8 cellular contexts compared by ENCODE assay signal in genomic region chr17:21286066-21286770, GRCh38. TPM values are rescaled to one million over a fixed set of nuclear protein-coding genes. Genes with fewer than 3 reads are reported as not detected.
A peak's percentile ranks its signal among the peaks of the same experiment; 100 is the strongest.
DNase-seq lines count a peak whose midpoint lies in the region; ATAC-seq, FAIRE-seq and TF ChIP-seq lines count a peak whose summit lies in the region.

No MANE protein-coding gene starts in this region.

- no peaks in the 10 kb centered on the region for H3K9me2 ChIP-seq in OCI-LY1 (ENCODE audit: low read depth, low read length)

- H3K4me1 ChIP-seq in BLaER1, result peaks cover 68% of the 10 kb centered on the region
- peaks cover 58% of the 10 kb centered on the region for H3K4me1 ChIP-seq in OCI-LY1 (ENCODE audit: insufficient read depth, low read length, severe bottlenecking)
- peaks cover 31% of the 10 kb centered on the region for H3K4me1 ChIP-seq in GM12878 (ENCODE audit: control insufficient read depth, insufficient read depth, low read length)
- H3K4me1 ChIP-seq in iPS-20b (ENCODE audit: insufficient read depth, low read length), result peaks cover 5% of the 10 kb centered on the region; the same call in 1 of the 2 replicates

- H3K79me2 ChIP-seq in OCI-LY1 (ENCODE audit: insufficient read depth, low read length) (peaks cover 25% of the 10 kb centered on the region), GM12878 (ENCODE audit: control insufficient read depth, insufficient read depth, low read length) (peaks cover 54% of the 10 kb centered on the region)

- 6% methylated on average over 16 of the region's 16 CpGs for WGBS in GM12878 (ENCODE audit: insufficient coverage, insufficient replicate concordance, low lambda C conversion rate, missing lambda C conversion rate)

- H4K20me1 ChIP-seq in BLaER1 (peaks cover 75% of the 10 kb centered on the region), OCI-LY1 (ENCODE audit: insufficient read depth, low read length) (no peaks in the 10 kb centered on the region), GM12878 (ENCODE audit: control insufficient read depth, insufficient read depth) (no peaks in the 10 kb centered on the region)

- H3K9ac ChIP-seq in BLaER1, result peak overlapping the region; percentile 88
- peak overlapping the region; percentile 86 for H3K9ac ChIP-seq in OCI-LY1 (ENCODE audit: low read length)
- peak overlapping the region; percentile 69 for H3K9ac ChIP-seq in GM12878 (ENCODE audit: control insufficient read depth, insufficient read depth, low read length)
- no peak overlapping the region for H3K9ac ChIP-seq in iPS-20b (ENCODE audit: low read depth, low read length)

- peak overlapping the region; percentile 100 for H3K4me2 ChIP-seq in BLaER1
- peak overlapping the region; percentile 95 for H3K4me2 ChIP-seq in OCI-LY1 (ENCODE audit: low read length)
- H3K4me2 ChIP-seq in GM12878 (ENCODE audit: control insufficient read depth, insufficient read depth), result peak overlapping the region; percentile 88

- TF ChIP-seq EP300 in GM12878 (IDR thresholded peaks at IDR 0.05; ENCODE audit: borderline replicate concordance in 1 of 2, control insufficient read depth in 1 of 2, low read depth in 2 of 2, low read length in 2 of 2), result no peak

- FAIRE-seq in GM12878 (lab: Jason Lieb, UNC), result no peak

- H3F3A ChIP-seq in OCI-LY1 (ENCODE audit: insufficient read depth, low read length), result 0 out of 2 replicates have a peak, but pooled peaks cover 4% of the 10 kb centered on the region

- intact Hi-C loops in GM12878 (cut with micrococcal nuclease; ENCODE audit: unreplicated experiment), result loop anchor here (5.0 kb wide), 3 partner anchors 74 to 244 kb away; partner anchors contain the start of genes DHRS7B, TMEM11 and USP22

- H2AFZ ChIP-seq in OCI-LY1 (ENCODE audit: low read length), result no peak overlapping the region
- no peak overlapping the region for H2AFZ ChIP-seq in GM12878 (ENCODE audit: control insufficient read depth, low read depth, low read length)

- H3K36me3 ChIP-seq in BLaER1 (peaks cover 4% of the 10 kb centered on the region), OCI-LY1 (ENCODE audit: insufficient read depth, low read length) (no peaks in the 10 kb centered on the region; the same call in 1 of the 2 replicates), GM12878 (ENCODE audit: control insufficient read depth in 2 of 2, insufficient read depth in 2 of 2, low read length in 1 of 2) (no peaks in the 10 kb centered on the region; a peak in 1 of 4 replicates), iPS-20b (ENCODE audit: insufficient read depth, low read depth, low read length) (no peaks in the 10 kb centered on the region)

- H3K4me3 ChIP-seq in BLaER1 (peak overlapping the region; percentile 95), OCI-LY1 (ENCODE audit: low read depth, low read length, poor library complexity, severe bottlenecking) (peak overlapping the region; percentile 93), GM12878 (peak overlapping the region; percentile 94), iPS-20b (ENCODE audit: low read length) (peak overlapping the region; percentile 86), skeletal muscle cell (ENCODE audit: low read depth, low read length) (peak overlapping the region; percentile 92)

- CTCF ChIA-PET in GM12878 (lab: Yijun Ruan, JAX), result interaction anchor here (0.7 to 5.7 kb wide), 11 partner anchors 10 to 561 kb away, joined by 3 to 38 read pairs (median 6); partner anchors contain the start of gene DHRS7B

- TF ChIP-seq CTCF in OCI-LY1 (IDR thresholded peaks at IDR 0.05; ENCODE audit: low read length) (no peak), GM12878 (IDR thresholded peaks at IDR 0.05 in 2 of 3, conservative IDR thresholded peaks at IDR 0.05 in 1 of 3; ENCODE audit: control insufficient read depth in 2 of 3, extremely low read depth in 1 of 3, insufficient read depth in 1 of 3, low read depth in 3 of 3, low read length in 3 of 3) (no peak)

- no peak for TF ChIP-seq RAD21 in GM12878 (IDR thresholded peaks at IDR 0.05; ENCODE audit: insufficient read depth, low read depth, low read length)

- RAD21 ChIA-PET in GM12878 (lab: Charles Lee; ENCODE audit: unreplicated experiment), result interaction anchor here (0.6 to 3.7 kb wide), 8 partner anchors 10 to 243 kb away, joined by 3 to 15 read pairs (median 5); partner anchors contain the start of genes DHRS7B and USP22

- TF ChIP-seq POLR2A in GM12878 (IDR thresholded peaks at IDR 0.05; ENCODE audit: low read depth, low read length), result no peak

- POLR2A ChIA-PET in GM12878 (lab: Charles Lee), result interaction anchor here (0.8 to 2.2 kb wide), 3 partner anchors 154 to 243 kb away, joined by 3 to 11 read pairs (median 3); partner anchors contain the start of genes DHRS7B and USP22

- DNase-seq in HK-2 (ENCODE audit: unreplicated experiment) (peak; percentile 90), GM12878 (ENCODE audit: low read depth, low spot score) (no peak), skeletal muscle cell (ENCODE audit: low read depth) (peak; percentile 99), NCI-H1930 (lab: John Stamatoyannopoulos, UW) (no peak), G401 (ENCODE audit: low spot score) (no peak)

- BruUV-seq in GM12878 (replicated peaks; lab: Mats Ljungman, UMichigan), result TSS peak; percentile 72

- in situ Hi-C loops in GM12878 (cut with MboI) (no loop called here), G401 (cut with HindIII; ENCODE audit: low sequenced_read_pairs) (no loop called here)

- H3K27me3 ChIP-seq in BLaER1 (peaks cover 18% of the 10 kb centered on the region), OCI-LY1 (ENCODE audit: insufficient read depth, low read length) (no peaks in the 10 kb centered on the region), GM12878 (replicated peaks in 1 of 2; ENCODE audit: control insufficient read depth in 2 of 2, insufficient read depth in 2 of 2, low read length in 1 of 2) (0 out of 4 replicates have a peak, but pooled peaks cover 0 to 3% of the 10 kb centered on the region in 2 experiments), iPS-20b (ENCODE audit: insufficient read depth, low read length) (peaks cover 37% of the 10 kb centered on the region)

- H3K9me3 ChIP-seq in BLaER1 (no peaks in the 10 kb centered on the region), OCI-LY1 (ENCODE audit: low read length) (no peaks in the 10 kb centered on the region), GM12878 (replicated peaks; ENCODE audit: control insufficient read depth, insufficient read depth, low read length) (no peaks in the 10 kb centered on the region), iPS-20b (ENCODE audit: insufficient read depth, low read depth, low read length) (no peaks in the 10 kb centered on the region)

- no peak for ATAC-seq in GM12878

- H3K27ac ChIP-seq in BLaER1, result peak overlapping the region; percentile 97
- H3K27ac ChIP-seq in OCI-LY1 (ENCODE audit: low read depth, low read length, poor library complexity, severe bottlenecking), result peak overlapping the region; percentile 97
- H3K27ac ChIP-seq in GM12878 (ENCODE audit: control insufficient read depth, insufficient read depth), result peak overlapping the region; percentile 68
- no peak overlapping the region for H3K27ac ChIP-seq in iPS-20b (ENCODE audit: low read length)

- SMC1A ChIA-PET in GM12878 (lab: Charles Lee; ENCODE audit: uncharacterized antibody, unreplicated experiment), result interaction anchor here (0.8 to 3.2 kb wide), 8 partner anchors 9 to 251 kb away, joined by 3 to 13 read pairs (median 4); no protein-coding TSS in a partner anchor

TF ChIP-seq in GM12878, 131 proteins besides CTCF, POLR2A, EP300 and RAD21:
- TF ChIP-seq CREB1 (IDR thresholded peaks at IDR 0.05; ENCODE audit: low read depth), result 0 out of 2 replicates have a peak, but pooled peaks have one; percentile 4
- no peak for TF ChIP-seq CBX3 (IDR thresholded peaks at IDR 0.05; ENCODE audit: borderline replicate concordance, low read depth)
TF ChIP-seq in GM12878: peak in this region for 1.

RNA-seq across cellular contexts. Expression of gene MAP2K3, which starts 1.7 kb away (rescaled TPM):
- total RNA-seq in GM12878 (2013; cell fraction: nucleolus; rRNA removed), result 13.7 and 15.8 TPM in 2 replicates
- 14.4 and 15.0 TPM in 2 replicates for total RNA-seq in GM12878 (2014; rRNA removed)
- total RNA-seq in GM12878 (2014; rRNA removed; fragmentation: Illumina TruSeq; extraction: Trizol), result 8.6 and 10.0 TPM in 2 replicates
- total RNA-seq in GM12878 (2021), result 38.6 and 39.4 TPM in 2 replicates
- polyA plus RNA-seq in GM12878 (2011; ENCODE audit: low read depth), result 8.9 TPM
- polyA plus RNA-seq in GM12878 (2011; rRNA removed), result 13.3 and 16.6 TPM in 2 replicates
- polyA plus RNA-seq in GM12878 (2011; cell fraction: cytosol; rRNA removed), result 32.9 and 36.4 TPM in 2 replicates
- polyA plus RNA-seq in GM12878 (2011; cell fraction: nucleus; rRNA removed), result 28.3 and 35.6 TPM in 2 replicates
- 19.0 and 25.3 TPM in 2 replicates for polyA plus RNA-seq in GM12878 (2012)
- 6.3 and 20.6 TPM in 2 replicates for polyA plus RNA-seq in GM12878 (2014; fragmentation: Illumina TruSeq; extraction: Trizol)
- 1 to 10 TPM in 1 of 2 experiments, under 1 TPM in 1; 0.71 to 3.8 TPM for polyA plus RNA-seq in GM12878 (2014; fragmentation: Nextera tagmentation; extraction: Ambion mirVana)
- polyA plus RNA-seq in GM12878 (2014; rRNA removed), result 30.4 and 33.1 TPM in 2 replicates
- polyA plus RNA-seq in GM12878 (2016; fragmentation: Nextera tagmentation; extraction: Ambion mirVana), result 10 to 100 TPM; 37.1 to 38.6 TPM
- polyA minus RNA-seq in GM12878 (2011; rRNA and poly(A)+ RNA removed), result 12.9 and 18.6 TPM in 2 replicates
- 10.0 and 15.5 TPM in 2 replicates for polyA minus RNA-seq in GM12878 (2011; cell fraction: cytosol; rRNA and poly(A)+ RNA removed)
- 7.3 and 13.4 TPM in 2 replicates for polyA minus RNA-seq in GM12878 (2011; cell fraction: nucleus; rRNA and poly(A)+ RNA removed)
- total RNA-seq in G401 (2014; rRNA removed; shearing (Covaris generic)), result 35.2 and 37.9 TPM in 2 replicates

RNA-seq across cellular contexts. Expression of gene NATD1, which starts 33.0 kb away (rescaled TPM):
- 0.23 and 0.37 TPM in 2 replicates for total RNA-seq in GM12878 (2013; cell fraction: nucleolus; rRNA removed)
- total RNA-seq in GM12878 (2014; rRNA removed) (0.05 and 0.17 TPM in 2 replicates), GM12878 (2014; rRNA removed; fragmentation: Illumina TruSeq; extraction: Trizol) (0.05 and 0.09 TPM in 2 replicates), GM12878 (2021) (0.33 and 0.35 TPM in 2 replicates)
- 0.21 TPM for polyA plus RNA-seq in GM12878 (2011; ENCODE audit: low read depth)
- polyA plus RNA-seq in GM12878 (2011; rRNA removed) (0.19 and 0.33 TPM in 2 replicates), GM12878 (2014; fragmentation: Illumina TruSeq; extraction: Trizol) (0.08 and 0.21 TPM in 2 replicates), GM12878 (2014; fragmentation: Nextera tagmentation; extraction: Ambion mirVana) (under 1 TPM; 0.02 TPM), GM12878 (2014; rRNA removed) (0.31 and 0.47 TPM in 2 replicates), GM12878 (2016; fragmentation: Nextera tagmentation; extraction: Ambion mirVana) (under 1 TPM; 0.13 TPM)
- polyA plus RNA-seq in GM12878 (2011; cell fraction: cytosol; rRNA removed), result 0.37 and 0.42 TPM in 2 replicates
- 0.42 and 0.55 TPM in 2 replicates for polyA plus RNA-seq in GM12878 (2011; cell fraction: nucleus; rRNA removed)
- 0.52 and 0.62 TPM in 2 replicates for polyA plus RNA-seq in GM12878 (2012)
- polyA minus RNA-seq in GM12878 (2011; rRNA and poly(A)+ RNA removed), result 0.07 and 0.36 TPM in 2 replicates
- 0.40 TPM in 1 of 2 replicates, not detected in the other for polyA minus RNA-seq in GM12878 (2011; cell fraction: cytosol; rRNA and poly(A)+ RNA removed)
- polyA minus RNA-seq in GM12878 (2011; cell fraction: nucleus; rRNA and poly(A)+ RNA removed), result 0.19 and 0.36 TPM in 2 replicates
- 3.4 TPM in 2 replicates for total RNA-seq in G401 (2014; rRNA removed; shearing (Covaris generic))

Comparison
In these comparisons a context has a peak if more than half of its experiments do, and no peak if none do; other contexts are left out.
1. DNase-seq: peak in HK-2 (single experiment) and skeletal muscle cell (single experiment); none in GM12878 (single experiment), NCI-H1930 (0 of 2) and G401 (single experiment).
2. Peak in every context shown above with its lines, with median percentiles within 50 percentile points of each other: H3K4me2 ChIP-seq and H3K4me3 ChIP-seq.